8 cellular contexts compared by ENCODE assay signal in genomic region chr11:65574963-65575567, GRCh38. TPM values are rescaled to one million over a fixed set of nuclear protein-coding genes. Genes with fewer than 3 reads are reported as not detected.
DNase-seq lines count a peak whose midpoint lies in the region; ATAC-seq and TF ChIP-seq lines count a peak whose summit lies in the region.

No MANE protein-coding gene starts in this region.

- H3K4me1 ChIP-seq in SJSA1 (replicated peaks) (peaks cover 68% of the 10 kb centered on the region), parathyroid adenoma (peaks cover 10% of the 10 kb centered on the region)

- H3K9me3 ChIP-seq in SJSA1 (replicated peaks) = no peaks in the 10 kb centered on the region
- no peaks in the 10 kb centered on the region for H3K9me3 ChIP-seq in parathyroid adenoma (ENCODE audit: control insufficient read depth, low read length)

- H3K9ac ChIP-seq in parathyroid adenoma = no peak overlapping the region

- peak; percentile 76 for TF ChIP-seq POLR2A in erythroblast (IDR thresholded peaks at IDR 0.05; ENCODE audit: low read length)

- H2AFZ ChIP-seq in parathyroid adenoma = no peak overlapping the region

- H3K4me3 ChIP-seq in SJSA1 (peak overlapping the region; percentile 80), parathyroid adenoma (ENCODE audit: low read depth, low read length) (peak overlapping the region; percentile 49)

- ATAC-seq in HG02642 (IDR thresholded peaks at IDR 0.05; ENCODE audit: poor library complexity, unreplicated experiment) = no peak

- no peaks in the 10 kb centered on the region for H3K27me3 ChIP-seq in SJSA1 (replicated peaks)
- no peaks in the 10 kb centered on the region for H3K27me3 ChIP-seq in parathyroid adenoma (ENCODE audit: control insufficient read depth, insufficient read depth, low read length)

- TF ChIP-seq CTCF in parathyroid adenoma (IDR thresholded peaks at IDR 0.05) = no peak
- TF ChIP-seq CTCF in GM10266 (IDR thresholded peaks at IDR 0.05; ENCODE audit: control insufficient read depth, insufficient read depth, low read depth, missing control alignments) = no peak

- H3K36me3 ChIP-seq in SJSA1 (peaks cover 46% of the 10 kb centered on the region), parathyroid adenoma (ENCODE audit: control insufficient read depth, insufficient read depth, low read length) (no peaks in the 10 kb centered on the region)

- H3K79me2 ChIP-seq in parathyroid adenoma = no peaks in the 10 kb centered on the region

- peak overlapping the region; percentile 8; the same call in 1 of the 2 replicates for H3K27ac ChIP-seq in SJSA1
- H3K27ac ChIP-seq in parathyroid adenoma = peak overlapping the region; percentile 90

- DNase-seq in NCI-H2171 treated with DMSO at 0.1 percent for 48 hours (lab: John Stamatoyannopoulos, UW) (peak; percentile 56), NCI-H2171 (lab: John Stamatoyannopoulos, UW) (no peak), SJSA1 (ENCODE audit: low read depth in 1 of 2, low spot score in 2 of 2) (peak in 1 of 2 experiments; percentile 58), erythroblast (lab: John Stamatoyannopoulos, UW) (peak; percentile 92 to 94), GM10266 (ENCODE audit: extremely low spot score) (no peak), NCI-H1694 treated with DMSO at 0.1 percent for 48 hours (lab: John Stamatoyannopoulos, UW) (no peak)

- peak overlapping the region; percentile 68 for H3K4me2 ChIP-seq in parathyroid adenoma (ENCODE audit: low read length)

RNA-seq across cellular contexts. Expression of gene EHBP1L1, which starts 0.8 kb away (rescaled TPM):
- total RNA-seq in SJSA1 (2014; rRNA removed; shearing (Covaris generic)) = 103 and 107 TPM in 2 replicates

RNA-seq across cellular contexts. Expression of gene FAM89B, which starts 2.7 kb away (rescaled TPM):
- 35.1 and 64.9 TPM in 2 replicates for total RNA-seq in SJSA1 (2014; rRNA removed; shearing (Covaris generic))

RNA-seq across cellular contexts. Expression of gene ZNRD2, which starts 4.8 kb away (rescaled TPM):
- 109 and 111 TPM in 2 replicates for total RNA-seq in SJSA1 (2014; rRNA removed; shearing (Covaris generic))

RNA-seq across cellular contexts. Expression of gene LTBP3, which starts 16.9 kb away (rescaled TPM):
- total RNA-seq in SJSA1 (2014; rRNA removed; shearing (Covaris generic)) = 22.9 and 52.0 TPM in 2 replicates

RNA-seq across cellular contexts. Expression of gene KCNK7, which starts 20.5 kb away (rescaled TPM):
- 0.13 TPM in 1 of 2 replicates, not detected in the other for total RNA-seq in SJSA1 (2014; rRNA removed; shearing (Covaris generic))

Comparison
In these comparisons a context has a peak if more than half of its experiments do, and no peak if none do; other contexts are left out.
1. DNase-seq: peak in NCI-H2171 treated with DMSO at 0.1 percent for 48 hours (single experiment) and erythroblast (2 of 2); none in NCI-H2171 (single experiment), GM10266 (single experiment) and NCI-H1694 treated with DMSO at 0.1 percent for 48 hours (single experiment).